In genomic region chr2:130339885-130340745, GRCh38 we compare ENCODE assay signal across 1 cellular context.
TF ChIP-seq lines count a peak whose summit lies in the region.

No MANE protein-coding gene starts in this region.

TF ChIP-seq in K562, 482 proteins besides CTCF, POLR2A, EP300 and RAD21 (continued from another document and continues in another):
- no peak for TF ChIP-seq ZNF740 (CRISPR knock-in tag; IDR thresholded peaks at IDR 0.05)
- no peak for TF ChIP-seq ZNF740 (tag; IDR thresholded peaks at IDR 0.05)
- TF ChIP-seq SOX6 (IDR thresholded peaks at IDR 0.05), result peak; percentile 66
- peak; percentile 58; the same call in 1 of the 2 replicates for TF ChIP-seq LEF1 (IDR thresholded peaks at IDR 0.05)
- peak; percentile 64 for TF ChIP-seq JUND (IDR thresholded peaks at IDR 0.05; ENCODE audit: borderline replicate concordance, low read depth, low read length)
- TF ChIP-seq JUND (tag; IDR thresholded peaks at IDR 0.05; ENCODE audit: borderline replicate concordance, low read depth, low read length), result no peak; the same call in 2 of the 3 replicates
- no peak for TF ChIP-seq KDM4B (IDR thresholded peaks at IDR 0.05; ENCODE audit: borderline replicate concordance in 2 of 2, low read depth in 1 of 2)
- TF ChIP-seq ELK3 (CRISPR knock-in tag; IDR thresholded peaks at IDR 0.05), result no peak
- TF ChIP-seq, protein P1, sequence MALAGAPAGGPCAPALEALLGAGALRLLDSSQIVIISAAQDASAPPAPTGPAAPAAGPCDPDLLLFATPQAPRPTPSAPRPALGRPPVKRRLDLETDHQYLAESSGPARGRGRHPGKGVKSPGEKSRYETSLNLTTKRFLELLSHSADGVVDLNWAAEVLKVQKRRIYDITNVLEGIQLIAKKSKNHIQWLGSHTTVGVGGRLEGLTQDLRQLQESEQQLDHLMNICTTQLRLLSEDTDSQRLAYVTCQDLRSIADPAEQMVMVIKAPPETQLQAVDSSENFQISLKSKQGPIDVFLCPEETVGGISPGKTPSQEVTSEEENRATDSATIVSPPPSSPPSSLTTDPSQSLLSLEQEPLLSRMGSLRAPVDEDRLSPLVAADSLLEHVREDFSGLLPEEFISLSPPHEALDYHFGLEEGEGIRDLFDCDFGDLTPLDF (CRISPR knock-in tag; IDR thresholded peaks at IDR 0.05), result no peak
- no peak for TF ChIP-seq ZKSCAN8 (CRISPR knock-in tag; IDR thresholded peaks at IDR 0.05)
- TF ChIP-seq WHSC1 (IDR thresholded peaks at IDR 0.05; ENCODE audit: low read length), result no peak
- no peak for TF ChIP-seq ZNF277 (CRISPR knock-in tag; IDR thresholded peaks at IDR 0.05; ENCODE audit: borderline replicate concordance)
- no peak for TF ChIP-seq NELFE (IDR thresholded peaks at IDR 0.05; ENCODE audit: insufficient read depth, insufficient read length)
- TF ChIP-seq MNT (conservative IDR thresholded peaks at IDR 0.05), result 0 out of 4 replicates have a peak, but pooled peaks of 1 of the 2 experiments have one; percentile 12
- TF ChIP-seq ZNF584 (CRISPR knock-in tag; IDR thresholded peaks at IDR 0.05; ENCODE audit: low read depth), result no peak; the same call in 1 of the 2 replicates
- TF ChIP-seq ZNF175 (CRISPR knock-in tag; IDR thresholded peaks at IDR 0.05; ENCODE audit: low read depth), result peak; percentile 62; the same call in 1 of the 2 replicates
- TF ChIP-seq ZBTB49 (CRISPR knock-in tag; IDR thresholded peaks at IDR 0.05; ENCODE audit: borderline replicate concordance), result no peak
- no peak for TF ChIP-seq FOXM1 (IDR thresholded peaks at IDR 0.05; ENCODE audit: low read depth)
- TF ChIP-seq FOXM1 (CRISPR knock-in tag; IDR thresholded peaks at IDR 0.05; ENCODE audit: low read depth), result no peak
- TF ChIP-seq ZNF764 (CRISPR knock-in tag; IDR thresholded peaks at IDR 0.05; ENCODE audit: low read depth), result no peak
- TF ChIP-seq BCL6 (CRISPR knock-in tag; IDR thresholded peaks at IDR 0.05), result no peak
- no peak for TF ChIP-seq ATF2 (CRISPR knock-in tag; IDR thresholded peaks at IDR 0.05)
- TF ChIP-seq ESRRA (IDR thresholded peaks at IDR 0.05; ENCODE audit: borderline replicate concordance, low read depth), result peak; percentile 20; the same call in 1 of the 2 replicates
- TF ChIP-seq, protein P2, sequence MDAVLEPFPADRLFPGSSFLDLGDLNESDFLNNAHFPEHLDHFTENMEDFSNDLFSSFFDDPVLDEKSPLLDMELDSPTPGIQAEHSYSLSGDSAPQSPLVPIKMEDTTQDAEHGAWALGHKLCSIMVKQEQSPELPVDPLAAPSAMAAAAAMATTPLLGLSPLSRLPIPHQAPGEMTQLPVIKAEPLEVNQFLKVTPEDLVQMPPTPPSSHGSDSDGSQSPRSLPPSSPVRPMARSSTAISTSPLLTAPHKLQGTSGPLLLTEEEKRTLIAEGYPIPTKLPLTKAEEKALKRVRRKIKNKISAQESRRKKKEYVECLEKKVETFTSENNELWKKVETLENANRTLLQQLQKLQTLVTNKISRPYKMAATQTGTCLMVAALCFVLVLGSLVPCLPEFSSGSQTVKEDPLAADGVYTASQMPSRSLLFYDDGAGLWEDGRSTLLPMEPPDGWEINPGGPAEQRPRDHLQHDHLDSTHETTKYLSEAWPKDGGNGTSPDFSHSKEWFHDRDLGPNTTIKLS (IDR thresholded peaks at IDR 0.05; ENCODE audit: borderline replicate concordance, low read depth), result no peak; the same call in 1 of the 2 replicates
- no peak for TF ChIP-seq ZKSCAN1 (IDR thresholded peaks at IDR 0.05; ENCODE audit: low read depth, low read length)
- TF ChIP-seq ZNF384 (IDR thresholded peaks at IDR 0.05; ENCODE audit: low read depth, low read length), result no peak
- TF ChIP-seq TAF1 (IDR thresholded peaks at IDR 0.05; ENCODE audit: control insufficient read depth, extremely low read depth, insufficient read depth, low read length, severe bottlenecking), result no peak
- TF ChIP-seq SMARCC2 (IDR thresholded peaks at IDR 0.05; ENCODE audit: low read depth), result peak; percentile 47; the same call in 1 of the 2 replicates
- TF ChIP-seq GATA2 (CRISPR knock-in tag; IDR thresholded peaks at IDR 0.05), result no peak
- no peak for TF ChIP-seq GATAD2A (IDR thresholded peaks at IDR 0.05)
- TF ChIP-seq CBFA2T3 (IDR thresholded peaks at IDR 0.05), result peak; percentile 91
- TF ChIP-seq MAFG (tag; conservative IDR thresholded peaks at IDR 0.05), result peak; percentile 52
- no peak for TF ChIP-seq FOS (IDR thresholded peaks at IDR 0.05; ENCODE audit: extremely low read depth, insufficient read length)
- no peak for TF ChIP-seq ZNF165 (CRISPR knock-in tag; IDR thresholded peaks at IDR 0.05; ENCODE audit: borderline replicate concordance)
- no peak for TF ChIP-seq PHF21A (IDR thresholded peaks at IDR 0.05; ENCODE audit: borderline replicate concordance, low read depth)
- TF ChIP-seq SMAD2 (IDR thresholded peaks at IDR 0.05; ENCODE audit: low read depth, low read length), result no peak
- no peak for TF ChIP-seq FOXK2 (conservative IDR thresholded peaks at IDR 0.05 in 1 of 2, IDR thresholded peaks at IDR 0.05 in 1 of 2; ENCODE audit: low read depth in 2 of 2)
- TF ChIP-seq SP2 (IDR thresholded peaks at IDR 0.05; ENCODE audit: extremely low read depth, low read depth, low read length, poor library complexity, severe bottlenecking), result no peak
- no peak for TF ChIP-seq ZNF280A (IDR thresholded peaks at IDR 0.05; ENCODE audit: low read depth, partially characterized antibody)
- no peak for TF ChIP-seq HMG20B (CRISPR knock-in tag; IDR thresholded peaks at IDR 0.05)
- TF ChIP-seq, protein P3, sequence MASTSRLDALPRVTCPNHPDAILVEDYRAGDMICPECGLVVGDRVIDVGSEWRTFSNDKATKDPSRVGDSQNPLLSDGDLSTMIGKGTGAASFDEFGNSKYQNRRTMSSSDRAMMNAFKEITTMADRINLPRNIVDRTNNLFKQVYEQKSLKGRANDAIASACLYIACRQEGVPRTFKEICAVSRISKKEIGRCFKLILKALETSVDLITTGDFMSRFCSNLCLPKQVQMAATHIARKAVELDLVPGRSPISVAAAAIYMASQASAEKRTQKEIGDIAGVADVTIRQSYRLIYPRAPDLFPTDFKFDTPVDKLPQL (IDR thresholded peaks at IDR 0.05; ENCODE audit: extremely low read depth, insufficient read length), result no peak
- no peak for TF ChIP-seq ILK (tag; IDR thresholded peaks at IDR 0.05; ENCODE audit: borderline replicate concordance, low read depth)
- TF ChIP-seq ELF2 (CRISPR knock-in tag; IDR thresholded peaks at IDR 0.05), result no peak
- TF ChIP-seq, protein P4, sequence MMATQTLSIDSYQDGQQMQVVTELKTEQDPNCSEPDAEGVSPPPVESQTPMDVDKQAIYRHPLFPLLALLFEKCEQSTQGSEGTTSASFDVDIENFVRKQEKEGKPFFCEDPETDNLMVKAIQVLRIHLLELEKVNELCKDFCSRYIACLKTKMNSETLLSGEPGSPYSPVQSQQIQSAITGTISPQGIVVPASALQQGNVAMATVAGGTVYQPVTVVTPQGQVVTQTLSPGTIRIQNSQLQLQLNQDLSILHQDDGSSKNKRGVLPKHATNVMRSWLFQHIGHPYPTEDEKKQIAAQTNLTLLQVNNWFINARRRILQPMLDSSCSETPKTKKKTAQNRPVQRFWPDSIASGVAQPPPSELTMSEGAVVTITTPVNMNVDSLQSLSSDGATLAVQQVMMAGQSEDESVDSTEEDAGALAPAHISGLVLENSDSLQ (IDR thresholded peaks at IDR 0.05), result peak; percentile 69
- no peak for TF ChIP-seq TBP (optimal IDR thresholded peaks at IDR 0.05; ENCODE audit: low read depth, low read length)
- peak; percentile 46 for TF ChIP-seq MAFF (IDR thresholded peaks at IDR 0.05; ENCODE audit: low read length)
- peak; percentile 81 for TF ChIP-seq CBFA2T2 (conservative IDR thresholded peaks at IDR 0.05)
- no peak for TF ChIP-seq RBM39 (optimal IDR thresholded peaks at IDR 0.05; ENCODE audit: low read depth, low read length)
- peak; percentile 81 for TF ChIP-seq ATF7 (IDR thresholded peaks at IDR 0.05)
- TF ChIP-seq NFIC (IDR thresholded peaks at IDR 0.05), result peak; percentile 44
- peak; percentile 64; the same call in 1 of the 2 replicates for TF ChIP-seq TOE1 (IDR thresholded peaks at IDR 0.05; ENCODE audit: borderline replicate concordance)
- no peak for TF ChIP-seq TOE1 (CRISPR knock-in tag; IDR thresholded peaks at IDR 0.05; ENCODE audit: borderline replicate concordance, low read depth)
- TF ChIP-seq, protein P5, sequence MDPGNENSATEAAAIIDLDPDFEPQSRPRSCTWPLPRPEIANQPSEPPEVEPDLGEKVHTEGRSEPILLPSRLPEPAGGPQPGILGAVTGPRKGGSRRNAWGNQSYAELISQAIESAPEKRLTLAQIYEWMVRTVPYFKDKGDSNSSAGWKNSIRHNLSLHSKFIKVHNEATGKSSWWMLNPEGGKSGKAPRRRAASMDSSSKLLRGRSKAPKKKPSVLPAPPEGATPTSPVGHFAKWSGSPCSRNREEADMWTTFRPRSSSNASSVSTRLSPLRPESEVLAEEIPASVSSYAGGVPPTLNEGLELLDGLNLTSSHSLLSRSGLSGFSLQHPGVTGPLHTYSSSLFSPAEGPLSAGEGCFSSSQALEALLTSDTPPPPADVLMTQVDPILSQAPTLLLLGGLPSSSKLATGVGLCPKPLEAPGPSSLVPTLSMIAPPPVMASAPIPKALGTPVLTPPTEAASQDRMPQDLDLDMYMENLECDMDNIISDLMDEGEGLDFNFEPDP (CRISPR knock-in tag; IDR thresholded peaks at IDR 0.05), result no peak
- TF ChIP-seq POLR2H (tag; IDR thresholded peaks at IDR 0.05; ENCODE audit: low read depth), result peak; percentile 76
